Comparison of ENCODE assay signal across 13 cellular contexts in the genomic region with DNA sequence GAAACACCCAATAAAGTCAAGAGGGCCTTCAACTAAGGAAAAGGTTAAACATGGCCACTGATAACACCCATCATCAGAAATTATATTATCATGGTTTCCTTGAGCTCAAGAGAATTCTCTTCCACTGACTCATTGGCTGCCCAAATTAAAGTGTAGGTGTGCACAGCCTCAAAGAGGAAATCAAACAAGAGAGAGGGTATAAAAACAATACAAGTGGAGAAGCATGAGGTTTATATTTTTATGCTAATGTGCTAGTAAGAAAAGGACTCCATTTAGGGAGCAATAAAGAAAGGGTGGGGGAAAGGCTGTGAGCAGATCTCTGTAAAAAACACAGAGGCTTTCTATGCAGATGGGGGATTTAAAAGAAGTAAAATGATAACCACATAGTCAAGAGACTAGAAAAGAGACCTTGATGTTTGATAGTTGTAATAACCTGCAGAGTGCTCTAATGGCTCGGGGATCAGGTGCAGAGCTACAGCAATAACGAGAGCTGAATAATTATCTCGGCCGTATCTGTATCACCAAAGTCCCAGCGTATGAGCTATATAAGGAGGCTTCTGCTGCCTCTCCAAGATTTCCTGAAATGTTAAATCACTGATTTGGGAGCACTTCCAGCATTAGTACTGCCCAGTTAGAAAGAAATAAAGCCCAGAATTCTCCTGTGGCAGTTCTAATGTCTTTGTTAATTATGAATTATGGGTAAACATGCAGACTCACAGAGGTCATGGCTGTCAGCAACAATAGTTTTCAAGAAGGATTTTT.
DNase-seq lines count a peak whose midpoint lies in the region; ATAC-seq and FAIRE-seq lines count a peak whose summit lies in the region.
"Had no signal": no experiment of that assay in that cellular context is flagged by ENCODE, and none has a peak within 500 bp of the region (broad histone marks: within the 10 kb centered on the region; RNA-seq: fewer than 3 reads in every experiment).

No MANE protein-coding gene starts in this region.

- no peaks in the 10 kb centered on the region for H3K27me3 Mint-ChIP-seq in activated T-cell treated with anti-CD3 and anti-CD28 coated beads, Interleukin-2, amount 50 U/mL, for 24 hours
- H3K27me3 Mint-ChIP-seq: activated CD4-positive, alpha-beta memory T cell treated with anti-CD3 and anti-CD28 coated beads for 36 hours; CD4-positive, alpha-beta T cell; natural killer cell treated with Interleukin-12 subunit alpha and Interleukin-12 subunit beta and Interleukin-15 and Interleukin-18, amount 100 ng/mL, for 72 hours had no signal

- peak overlapping the region; percentile 45 for H3K9ac ChIP-seq in adipocyte (ENCODE audit: low read length)

- ATAC-seq in GM21381 (IDR thresholded peaks at IDR 0.05; ENCODE audit: unreplicated experiment): no peak
- no peak for ATAC-seq in left lobe of liver
- ATAC-seq: natural killer cell treated with Interleukin-12 subunit alpha and Interleukin-12 subunit beta and Interleukin-15 and Interleukin-18, amount 100 ng/mL, for 72 hours had no signal

- no peaks in the 10 kb centered on the region for H3K9me3 Mint-ChIP-seq in activated T-cell treated with anti-CD3 and anti-CD28 coated beads, Interleukin-2, amount 50 U/mL, for 24 hours
- H3K9me3 Mint-ChIP-seq: activated CD4-positive, alpha-beta memory T cell treated with anti-CD3 and anti-CD28 coated beads for 36 hours; CD4-positive, alpha-beta T cell had no signal

- H3K4me3 Mint-ChIP-seq in activated T-cell treated with anti-CD3 and anti-CD28 coated beads, Interleukin-2, amount 50 U/mL, for 24 hours: no peak overlapping the region
- H3K4me3 Mint-ChIP-seq: activated CD4-positive, alpha-beta memory T cell treated with anti-CD3 and anti-CD28 coated beads for 36 hours; CD4-positive, alpha-beta T cell; natural killer cell treated with Interleukin-12 subunit alpha and Interleukin-12 subunit beta and Interleukin-15 and Interleukin-18, amount 100 ng/mL, for 72 hours had no signal

- no peak overlapping the region for H3K27ac Mint-ChIP-seq in activated T-cell treated with anti-CD3 and anti-CD28 coated beads, Interleukin-2, amount 50 U/mL, for 24 hours
- H3K27ac Mint-ChIP-seq: activated CD4-positive, alpha-beta memory T cell treated with anti-CD3 and anti-CD28 coated beads for 36 hours; CD4-positive, alpha-beta T cell; natural killer cell treated with Interleukin-12 subunit alpha and Interleukin-12 subunit beta and Interleukin-15 and Interleukin-18, amount 100 ng/mL, for 72 hours had no signal

- no peak for FAIRE-seq in frontal cortex (lab: Jason Lieb, UNC)

- no peaks in the 10 kb centered on the region for H3K4me1 Mint-ChIP-seq in activated T-cell treated with anti-CD3 and anti-CD28 coated beads, Interleukin-2, amount 50 U/mL, for 24 hours (ENCODE audit: low read depth)

- H3K27me3 ChIP-seq in HAP-1 (ENCODE audit: low read depth): no peaks in the 10 kb centered on the region
- H3K27me3 ChIP-seq in adipocyte (replicated peaks; ENCODE audit: control insufficient read depth, insufficient read depth, low read length): no peaks in the 10 kb centered on the region
- H3K27me3 ChIP-seq: spleen had no signal

- peaks cover 27% of the 10 kb centered on the region for H3K4me1 ChIP-seq in HAP-1
- H3K4me1 ChIP-seq in adipocyte (ENCODE audit: control insufficient read depth, insufficient read depth, low read length): peaks cover 60% of the 10 kb centered on the region

- H3K4me3 ChIP-seq in HAP-1 (0 out of 2 replicates have a peak overlapping the region, but pooled peaks have one; percentile 2), adipocyte (ENCODE audit: low read length) (peak overlapping the region; percentile 46)
- H3K4me3 ChIP-seq: spleen had no signal

- no peaks in the 10 kb centered on the region for H3K36me3 Mint-ChIP-seq in activated T-cell treated with anti-CD3 and anti-CD28 coated beads, Interleukin-2, amount 50 U/mL, for 24 hours (ENCODE audit: low read depth)
- H3K36me3 Mint-ChIP-seq: activated CD4-positive, alpha-beta memory T cell treated with anti-CD3 and anti-CD28 coated beads for 36 hours; natural killer cell treated with Interleukin-12 subunit alpha and Interleukin-12 subunit beta and Interleukin-15 and Interleukin-18, amount 100 ng/mL, for 72 hours had no signal

- H3K9me3 ChIP-seq in HAP-1 (no peaks in the 10 kb centered on the region), adipocyte (ENCODE audit: control insufficient read depth, low read length) (no peaks in the 10 kb centered on the region)
- H3K9me3 ChIP-seq: spleen had no signal

- in situ Hi-C loops in HAP-1 (cut with MboI; ENCODE audit: low sequenced_read_pairs): no loop called here

- H3K36me3 ChIP-seq in HAP-1 (replicated peaks) (no peaks in the 10 kb centered on the region), adipocyte (ENCODE audit: control insufficient read depth, insufficient read depth, low read length, severe bottlenecking) (no peaks in the 10 kb centered on the region)
- H3K36me3 ChIP-seq: spleen had no signal

- DNase-seq in HAP-1 (ENCODE audit: low spot score in 2 of 2) (peak; percentile 24 to 84), NCI-H2081 treated with DMSO at 0.1 percent for 48 hours (lab: John Stamatoyannopoulos, UW) (peak; percentile 67), adipocyte (ENCODE audit: low read depth) (no peak), pons (ENCODE audit: low spot score) (peak; percentile 66), left lobe of liver (ENCODE audit: low spot score) (no peak), frontal cortex (ENCODE audit: low spot score in 2 of 2) (no peak)
- no peak for DNase-seq in activated T-cell treated with anti-CD3 and anti-CD28 coated beads, Interleukin-2, amount 50 U/mL, for 24 hours
- DNase-seq: activated CD4-positive, alpha-beta memory T cell treated with anti-CD3 and anti-CD28 coated beads for 36 hours; activated naive CD4-positive, alpha-beta T cell treated with Interleukin-2 at 50 U/mL for 16 hours; CD4-positive, alpha-beta T cell; spleen had no signal

Comparison
In these comparisons a context has a peak if more than half of its experiments do, and no peak if none do; other contexts are left out.
1. DNase-seq: peak in HAP-1 (2 of 2), NCI-H2081 treated with DMSO at 0.1 percent for 48 hours (single experiment) and pons (single experiment); none in adipocyte (single experiment), left lobe of liver (single experiment), frontal cortex (0 of 2) and activated T-cell treated with anti-CD3 and anti-CD28 coated beads, Interleukin-2, amount 50 U/mL, for 24 hours (single experiment).